12 cellular contexts compared by ENCODE assay signal in the genomic region with DNA sequence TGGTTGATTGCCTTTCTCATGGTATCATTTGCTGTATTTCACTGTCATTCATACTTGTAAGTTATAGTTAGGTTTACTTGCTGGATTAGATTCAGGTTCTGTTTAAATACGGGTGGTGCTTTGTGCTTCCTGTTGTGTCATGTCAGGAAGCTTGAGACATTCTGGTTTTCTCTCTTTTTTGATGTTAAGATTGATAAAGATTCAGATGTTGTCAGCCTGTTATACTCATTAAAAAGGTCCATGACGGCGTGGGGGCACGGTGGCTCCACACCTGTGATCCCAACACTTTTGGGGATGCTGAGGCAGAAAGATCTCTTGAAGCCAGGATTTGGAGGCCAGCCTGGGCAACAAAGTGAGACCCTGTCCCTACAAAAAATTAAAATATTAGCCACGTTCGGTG. TPM values are rescaled to one million over a fixed set of nuclear protein-coding genes. Genes with fewer than 3 reads are reported as not detected.
DNase-seq lines count a peak whose midpoint lies in the region; ATAC-seq and TF ChIP-seq lines count a peak whose summit lies in the region.
"Had no signal": no experiment of that assay in that cellular context is flagged by ENCODE, and none has a peak within 500 bp of the region (broad histone marks: within the 10 kb centered on the region; RNA-seq: fewer than 3 reads in every experiment).

No MANE protein-coding gene starts in this region.

- intact Hi-C loops in Right ventricle myocardium inferior (cut with DNase I): no loop called here

- H3K9me3 Mint-ChIP-seq in activated T-cell treated with anti-CD3 and anti-CD28 coated beads, Interleukin-2, amount 50 U/mL, for 72 hours: no peaks in the 10 kb centered on the region
- H3K9me3 Mint-ChIP-seq in immature natural killer cell: no peaks in the 10 kb centered on the region
- H3K9me3 Mint-ChIP-seq in stimulated activated naive CD8-positive, alpha-beta T cell treated with anti-CD3 and anti-CD28 coated beads, Interleukin-15, amount 100 ng/mL, for 72 hours: no peaks in the 10 kb centered on the region
- no peaks in the 10 kb centered on the region for H3K9me3 Mint-ChIP-seq in progenitor cell of endocrine pancreas (ENCODE audit: low read depth)

- ATAC-seq in activated T-cell treated with anti-CD3 and anti-CD28 coated beads, Interleukin-2, amount 50 U/mL, for 72 hours (replicated peaks in 1 of 2): peak; percentile 77 to 78
- peak; percentile 67 for ATAC-seq in stimulated activated naive CD8-positive, alpha-beta T cell treated with anti-CD3 and anti-CD28 coated beads, Interleukin-15, amount 100 ng/mL, for 72 hours
- no peak for ATAC-seq in Right ventricle myocardium inferior
- ATAC-seq: left lobe of liver had no signal

- DNase-seq in activated naive CD4-positive, alpha-beta T cell treated with Interleukin-2 at 50 U/mL for 16 hours: peak; percentile 30
- no peak for DNase-seq in activated naive CD4-positive, alpha-beta T cell treated with anti-CD3 and anti-CD28 coated beads, Interleukin-2, amount 50 U/mL, for 16 hours
- DNase-seq in activated T-cell treated with anti-CD3 and anti-CD28 coated beads, Interleukin-2, amount 50 U/mL, for 72 hours: peak; percentile 23 to 36
- DNase-seq in immature natural killer cell (peak in 2 of 3 donors; percentile 10 to 17), Right ventricle myocardium inferior (ENCODE audit: missing footprints) (no peak), DMS114 treated with DMSO at 0.1 percent for 48 hours (lab: John Stamatoyannopoulos, UW; ENCODE audit: unreplicated experiment) (no peak), progenitor cell of endocrine pancreas (ENCODE audit: low spot score, unreplicated experiment) (no peak)
- DNase-seq in stimulated activated naive CD8-positive, alpha-beta T cell treated with anti-CD3 and anti-CD28 coated beads, Interleukin-15, amount 100 ng/mL, for 72 hours: no peak
- DNase-seq: NCI-H1417, nucleus accumbens, testis had no signal

- H3K27ac Mint-ChIP-seq in activated T-cell treated with anti-CD3 and anti-CD28 coated beads, Interleukin-2, amount 50 U/mL, for 72 hours: peak overlapping the region; percentile 95
- peak overlapping the region; percentile 64 to 90 (median 86) for H3K27ac Mint-ChIP-seq in immature natural killer cell
- H3K27ac Mint-ChIP-seq in stimulated activated naive CD8-positive, alpha-beta T cell treated with anti-CD3 and anti-CD28 coated beads, Interleukin-15, amount 100 ng/mL, for 72 hours: peak overlapping the region; percentile 97
- no peak overlapping the region for H3K27ac Mint-ChIP-seq in progenitor cell of endocrine pancreas

- peaks cover 55% of the 10 kb centered on the region for H3K4me1 Mint-ChIP-seq in activated T-cell treated with anti-CD3 and anti-CD28 coated beads, Interleukin-2, amount 50 U/mL, for 72 hours (ENCODE audit: low read depth)
- H3K4me1 Mint-ChIP-seq in immature natural killer cell: peaks cover 28 to 36% of the 10 kb centered on the region in 2 donors
- peaks cover 49% of the 10 kb centered on the region for H3K4me1 Mint-ChIP-seq in stimulated activated naive CD8-positive, alpha-beta T cell treated with anti-CD3 and anti-CD28 coated beads, Interleukin-15, amount 100 ng/mL, for 72 hours
- H3K4me1 Mint-ChIP-seq in progenitor cell of endocrine pancreas (ENCODE audit: low read depth): peaks cover 1% of the 10 kb centered on the region

- H3K4me3 Mint-ChIP-seq in activated T-cell treated with anti-CD3 and anti-CD28 coated beads, Interleukin-2, amount 50 U/mL, for 72 hours: peak overlapping the region; percentile 70 to 87
- H3K4me3 Mint-ChIP-seq in immature natural killer cell: peak overlapping the region; percentile 47 to 75 (median 50)
- peak overlapping the region; percentile 68 to 80 for H3K4me3 Mint-ChIP-seq in stimulated activated naive CD8-positive, alpha-beta T cell treated with anti-CD3 and anti-CD28 coated beads, Interleukin-15, amount 100 ng/mL, for 72 hours
- no peak overlapping the region for H3K4me3 Mint-ChIP-seq in progenitor cell of endocrine pancreas (ENCODE audit: low read depth)

- H3K27me3 Mint-ChIP-seq in activated T-cell treated with anti-CD3 and anti-CD28 coated beads, Interleukin-2, amount 50 U/mL, for 72 hours (ENCODE audit: low read depth): no peaks in the 10 kb centered on the region
- H3K27me3 Mint-ChIP-seq in immature natural killer cell (ENCODE audit: low read depth in 3 of 3) (peaks cover 0 to 1% (median 1%) of the 10 kb centered on the region in 3 donors), progenitor cell of endocrine pancreas (no peaks in the 10 kb centered on the region)
- H3K27me3 Mint-ChIP-seq in stimulated activated naive CD8-positive, alpha-beta T cell treated with anti-CD3 and anti-CD28 coated beads, Interleukin-15, amount 100 ng/mL, for 72 hours: no peaks in the 10 kb centered on the region

- peaks cover 5 to 20% of the 10 kb centered on the region in 2 donors for H3K36me3 Mint-ChIP-seq in activated T-cell treated with anti-CD3 and anti-CD28 coated beads, Interleukin-2, amount 50 U/mL, for 72 hours (ENCODE audit: insufficient read depth in 2 of 2)
- peaks cover 2 to 32% (median 13%) of the 10 kb centered on the region in 3 donors for H3K36me3 Mint-ChIP-seq in immature natural killer cell
- peaks cover 13% of the 10 kb centered on the region for H3K36me3 Mint-ChIP-seq in progenitor cell of endocrine pancreas (ENCODE audit: insufficient read depth)

- no peak for TF ChIP-seq CTCF in progenitor cell of endocrine pancreas (IDR thresholded peaks at IDR 0.05; ENCODE audit: unreplicated experiment)

RNA-seq across cellular contexts. Expression of a gene that starts 45.7 kb away (rescaled TPM):
- total RNA-seq in activated T-cell treated with anti-CD3 and anti-CD28 coated beads, Interleukin-2, amount 50 U/mL, for 72 hours: 10 to 100 TPM; 16.5 to 27.3 TPM
- 10 to 100 TPM in 2 of 3 donors, 1 to 10 TPM in 1; 9.0 to 17.1 (median 10.7) TPM for polyA plus RNA-seq in immature natural killer cell
- 7.4 TPM for total RNA-seq in Right ventricle myocardium inferior
- total RNA-seq in progenitor cell of endocrine pancreas: 48.4 and 51.1 TPM in 2 replicates

Comparison
In these comparisons a context has a peak if more than half of its experiments do, and no peak if none do; other contexts are left out.
1. DNase-seq: peak in activated naive CD4-positive, alpha-beta T cell treated with Interleukin-2 at 50 U/mL for 16 hours (single experiment), activated T-cell treated with anti-CD3 and anti-CD28 coated beads, Interleukin-2, amount 50 U/mL, for 72 hours (2 of 2) and immature natural killer cell (2 of 3); none in activated naive CD4-positive, alpha-beta T cell treated with anti-CD3 and anti-CD28 coated beads, Interleukin-2, amount 50 U/mL, for 16 hours (single experiment), stimulated activated naive CD8-positive, alpha-beta T cell treated with anti-CD3 and anti-CD28 coated beads, Interleukin-15, amount 100 ng/mL, for 72 hours (0 of 2), Right ventricle myocardium inferior (single experiment), DMS114 treated with DMSO at 0.1 percent for 48 hours (single experiment) and progenitor cell of endocrine pancreas (single experiment).